In the genomic region with DNA sequence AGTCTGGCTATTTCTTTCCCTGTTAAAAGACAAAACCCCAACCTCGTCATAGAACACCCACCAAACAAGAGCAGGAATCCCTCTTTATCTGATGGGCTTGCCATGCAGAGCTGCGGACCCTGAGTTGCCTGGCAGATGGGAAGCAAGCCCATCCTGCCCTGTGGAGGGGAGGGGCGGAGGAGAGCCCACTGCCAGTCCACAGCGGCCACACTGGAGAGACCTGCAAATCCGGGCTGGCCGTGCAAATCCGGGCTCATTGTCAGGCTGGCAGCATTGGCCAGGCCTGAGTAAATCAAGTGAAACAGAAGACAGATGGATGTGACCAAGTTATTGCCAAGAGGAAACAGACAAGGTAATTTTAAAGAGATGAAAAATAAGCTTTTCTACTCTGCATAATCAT, we compare ENCODE assay signal across 16 cellular contexts. TPM values are rescaled to one million over a fixed set of nuclear protein-coding genes. Genes with fewer than 3 reads are reported as not detected.
DNase-seq lines count a peak whose midpoint lies in the region; ATAC-seq, FAIRE-seq and TF ChIP-seq lines count a peak whose summit lies in the region.
"Had no signal": no experiment of that assay in that cellular context is flagged by ENCODE, and none has a peak within 500 bp of the region (broad histone marks: within the 10 kb centered on the region; RNA-seq: fewer than 3 reads in every experiment).

No MANE protein-coding gene starts in this region.

- DNase-seq in A549 (ENCODE audit: low read depth in 1 of 2, low spot score in 1 of 2), result no peak
- DNase-seq in NCI-H526 treated with DMSO at 0.1 percent for 48 hours (lab: John Stamatoyannopoulos, UW), result peak; percentile 33
- no peak for DNase-seq in H1 (ENCODE audit: low read depth in 1 of 2, low spot score in 2 of 2)
- peak; percentile 33 for DNase-seq in neural progenitor cell (ENCODE audit: low spot score)
- DNase-seq in SHP77 treated with DMSO at 0.1 percent for 48 hours (lab: John Stamatoyannopoulos, UW), result no peak
- no peak for DNase-seq in activated effector memory CD4-positive, alpha-beta T cell treated with Interleukin-2 at 50 U/mL for 16 hours
- no peak for DNase-seq in kidney tubule cell (ENCODE audit: low spot score)
- DNase-seq: activated CD4-positive, alpha-beta T cell treated with anti-CD3 and anti-CD28 coated beads, Interleukin-2, amount 50 U/mL, for 4 hours; aorta; foreskin keratinocyte; HFFc6; kidney; MV-4-11; NCI-H2171 treated with DMSO at 0.1 percent for 48 hours had no signal

- peaks cover 24% of the 10 kb centered on the region for H3K4me1 Mint-ChIP-seq in neural progenitor cell

- no peak overlapping the region for H2AK5ac ChIP-seq in H1 (ENCODE audit: low read depth, low read length)

- H3K56ac ChIP-seq in H1 (replicated peaks; ENCODE audit: insufficient read length, low read depth, low read length), result no peak overlapping the region

- H3K27ac ChIP-seq in A549 (peak overlapping the region; percentile 86 to 89), H1 (ENCODE audit: low read depth, low read length) (no peak overlapping the region), neural progenitor cell (no peak overlapping the region)
- H3K27ac ChIP-seq: foreskin keratinocyte, suprapubic skin had no signal

- POLR2A ChIA-PET in A549 (lab: Yijun Ruan, JAX), result interaction anchor here (1.2 kb wide), 1 partner anchor 170 kb away, joined by 3 read pairs; no protein-coding TSS in a partner anchor
- POLR2A ChIA-PET in H1 (lab: Charles Lee; ENCODE audit: partially characterized antibody), result interaction anchor here (1.6 to 5.4 kb wide), 4 partner anchors 12 to 382 kb away, joined by 4 to 40 read pairs (median 8); no protein-coding TSS in a partner anchor

- no peak overlapping the region for H3K14ac ChIP-seq in H1 (ENCODE audit: insufficient read length)

- TF ChIP-seq CTCF in A549 (IDR thresholded peaks at IDR 0.05) (no peak), H1 (IDR thresholded peaks at IDR 0.05; ENCODE audit: control extremely low read depth in 1 of 3, insufficient read depth in 1 of 3, low read depth in 1 of 3, low read length in 3 of 3) (no peak), neural progenitor cell (IDR thresholded peaks at IDR 0.05) (no peak)

- ATAC-seq in A549, result no peak
- ATAC-seq in GM21723 (IDR thresholded peaks at IDR 0.05; ENCODE audit: unreplicated experiment), result no peak
- ATAC-seq: foreskin keratinocyte had no signal

- TF ChIP-seq RAD21 in A549 (conservative IDR thresholded peaks at IDR 0.05 in 1 of 2, IDR thresholded peaks at IDR 0.05 in 1 of 2) (no peak), H1 (IDR thresholded peaks at IDR 0.05 in 1 of 2, conservative IDR thresholded peaks at IDR 0.05 in 1 of 2; ENCODE audit: low read depth in 2 of 2, low read length in 2 of 2) (no peak)

- H3K27me3 Mint-ChIP-seq in neural progenitor cell (ENCODE audit: insufficient read depth, low read depth), result peaks cover 2% of the 10 kb centered on the region

- no peaks in the 10 kb centered on the region for H3K36me3 ChIP-seq in H1 (ENCODE audit: control insufficient read depth in 2 of 4, insufficient read depth in 4 of 4, low read length in 3 of 4)
- H3K36me3 ChIP-seq in neural progenitor cell, result no peaks in the 10 kb centered on the region
- H3K36me3 ChIP-seq: suprapubic skin had no signal

- no peak overlapping the region for H2BK120ac ChIP-seq in H1 (replicated peaks; ENCODE audit: low read depth, low read length)

- H3K4me3 Mint-ChIP-seq in neural progenitor cell, result no peak overlapping the region
- H3K4me3 Mint-ChIP-seq: HFFc6 had no signal

- TF ChIP-seq EP300 in A549 (IDR thresholded peaks at IDR 0.05), result no peak
- no peak for TF ChIP-seq EP300 in H1 (IDR thresholded peaks at IDR 0.05; ENCODE audit: borderline replicate concordance in 1 of 2, low read depth in 2 of 2, low read length in 2 of 2)

- peaks cover 11% of the 10 kb centered on the region for H3F3A ChIP-seq in neural progenitor cell (ENCODE audit: low read depth)

- no peak overlapping the region for H4K91ac ChIP-seq in H1 (replicated peaks; ENCODE audit: insufficient read length, low read length)

- no peak overlapping the region for H3K4ac ChIP-seq in H1 (replicated peaks; ENCODE audit: insufficient read length, low read depth, low read length)

- FAIRE-seq in A549 (lab: Jason Lieb, UNC) (no peak), H1 (lab: Jason Lieb, UNC) (no peak)
- FAIRE-seq: kidney had no signal

- H3K9me3 ChIP-seq in A549, result no peaks in the 10 kb centered on the region
- H3K9me3 ChIP-seq in H1 (ENCODE audit: insufficient read depth in 2 of 2, low read depth in 1 of 2, low read length in 1 of 2), result 0 out of 4 replicates have a peak, but pooled peaks cover 0 to 3% of the 10 kb centered on the region in 2 experiments
- no peaks in the 10 kb centered on the region for H3K9me3 ChIP-seq in neural progenitor cell (ENCODE audit: low read depth)
- H3K9me3 ChIP-seq: suprapubic skin had no signal

- H4K8ac ChIP-seq in H1 (ENCODE audit: extremely low read depth, insufficient read depth, low read length), result no peak overlapping the region

- H3K23me2 ChIP-seq in H1 (ENCODE audit: low read depth, low read length), result no peaks in the 10 kb centered on the region

- peak overlapping the region; percentile 62; the same call in 1 of the 2 replicates for H2BK12ac ChIP-seq in H1 (ENCODE audit: low read depth, low read length)

- no peak overlapping the region for H4K5ac ChIP-seq in H1 (ENCODE audit: insufficient read length, low read depth, low read length)

- 93% methylated on average over 2 of the region's 7 CpGs for WGBS in A549 (ENCODE audit: missing lambda C conversion rate)
- WGBS in H1 (ENCODE audit: extremely low coverage in 1 of 2, insufficient coverage in 1 of 2, insufficient read length in 1 of 2, insufficient replicate concordance in 2 of 2, low coverage in 1 of 2, low lambda C conversion rate in 2 of 2, missing lambda C conversion rate in 1 of 2), 2 experiments, result 85% methylated on average over 7 of the region's 7 CpGs; no CpG with 5 or more reads in 1 of the 2 experiments

- no peak overlapping the region for H3K4me3 ChIP-seq in A549
- no peak overlapping the region for H3K4me3 ChIP-seq in H1 (ENCODE audit: extremely low read depth in 1 of 4, insufficient read depth in 2 of 4, low read depth in 3 of 4, low read length in 4 of 4)
- H3K4me3 ChIP-seq in neural progenitor cell, result no peak overlapping the region
- H3K4me3 ChIP-seq: suprapubic skin had no signal

- H3K4me1 ChIP-seq in A549 (peaks cover 13% of the 10 kb centered on the region), H1 (replicated peaks in 1 of 4; ENCODE audit: control insufficient read depth in 3 of 4, insufficient read depth in 4 of 4, low read length in 3 of 4) (peaks cover 0 to 5% (median 2%) of the 10 kb centered on the region in 4 experiments; a peak in 3 of 7 replicates), neural progenitor cell (peaks cover 16% of the 10 kb centered on the region)
- H3K4me1 ChIP-seq: foreskin keratinocyte had no signal

- TF ChIP-seq POLR2A in A549 (IDR thresholded peaks at IDR 0.05; ENCODE audit: low read length), result no peak
- TF ChIP-seq POLR2A in H1 (IDR thresholded peaks at IDR 0.05; ENCODE audit: control extremely low read depth in 1 of 2, low read depth in 2 of 2, low read length in 2 of 2), result no peak

- H3K79me1 ChIP-seq in H1 (ENCODE audit: low read depth, low read length), result no peaks in the 10 kb centered on the region

- peak overlapping the region; percentile 38 for H3K18ac ChIP-seq in H1 (ENCODE audit: extremely low read depth, low read length)

- H2BK5ac ChIP-seq in H1 (ENCODE audit: low read depth, low read length), result peak overlapping the region; percentile 50; the same call in 1 of the 2 replicates

- CTCF ChIA-PET in A549 (lab: Yijun Ruan, JAX), result interaction anchor here (1.1 to 3.6 kb wide), 6 partner anchors 13 to 488 kb away, joined by 3 to 26 read pairs (median 4); no protein-coding TSS in a partner anchor
- CTCF ChIA-PET in H1 (lab: Charles Lee; ENCODE audit: partially characterized antibody), result interaction anchor here (0.5 to 3.5 kb wide), 11 partner anchors 12 to 711 kb away, joined by 3 to 31 read pairs (median 3); no protein-coding TSS in a partner anchor

- peaks cover 14% of the 10 kb centered on the region for H3K9me3 Mint-ChIP-seq in neural progenitor cell
- H3K9me3 Mint-ChIP-seq: HFFc6 had no signal

- H3K79me2 ChIP-seq in H1 (ENCODE audit: control insufficient read depth in 1 of 2, insufficient read depth in 2 of 2, low read length in 2 of 2) (no peaks in the 10 kb centered on the region), neural progenitor cell (ENCODE audit: low read depth) (no peaks in the 10 kb centered on the region)

- H2BK20ac ChIP-seq in H1 (ENCODE audit: low read length), result peak overlapping the region; percentile 87; the same call in 1 of the 2 replicates

- H2AFZ ChIP-seq in H1 (ENCODE audit: low read length) (no peak overlapping the region), neural progenitor cell (replicated peaks) (no peak overlapping the region)

- H3K9ac ChIP-seq in H1 (replicated peaks in 1 of 4; ENCODE audit: extremely low read depth in 1 of 4, low read depth in 3 of 4, low read length in 3 of 4), result no peak overlapping the region
- H3K9ac ChIP-seq in neural progenitor cell, result no peak overlapping the region

- no peak overlapping the region for H3K4me2 ChIP-seq in A549
- no peak overlapping the region for H3K4me2 ChIP-seq in H1 (ENCODE audit: insufficient read depth in 1 of 2, low read depth in 2 of 2, low read length in 2 of 2)
- H3K4me2 ChIP-seq in neural progenitor cell, result peak overlapping the region; percentile 21

- H3K27ac Mint-ChIP-seq in neural progenitor cell, result no peak overlapping the region
- H3K27ac Mint-ChIP-seq: HFFc6 had no signal

- no peak overlapping the region for H3K23ac ChIP-seq in H1 (ENCODE audit: insufficient read length)

- H4K20me1 ChIP-seq in H1 (replicated peaks in 1 of 2; ENCODE audit: control insufficient read depth in 1 of 2, insufficient read depth in 2 of 2, low read length in 2 of 2) (no peaks in the 10 kb centered on the region), neural progenitor cell (ENCODE audit: low read depth) (no peaks in the 10 kb centered on the region)

- H2BK15ac ChIP-seq in H1 (ENCODE audit: low read length), result no peak overlapping the region

- H3K27me3 ChIP-seq in H1 (replicated peaks in 1 of 4; ENCODE audit: control insufficient read depth in 3 of 4, extremely low read depth in 1 of 4, insufficient read depth in 3 of 4, low read length in 3 of 4) (no peaks in the 10 kb centered on the region), neural progenitor cell (no peaks in the 10 kb centered on the region)
- H3K27me3 ChIP-seq: foreskin keratinocyte, suprapubic skin had no signal

- H3K36me3 Mint-ChIP-seq in neural progenitor cell, result peaks cover 3% of the 10 kb centered on the region

RNA-seq across cellular contexts. Expression of gene MYL12B, which starts 22.0 kb away (rescaled TPM):
- polyA plus RNA-seq in A549 (2011; rRNA removed), result 484 and 498 TPM in 2 replicates
- polyA plus RNA-seq in A549 (2012; cell fraction: cytosol; rRNA removed), result 333 and 358 TPM in 2 replicates
- 118 and 127 TPM in 2 replicates for polyA plus RNA-seq in A549 (2012; cell fraction: nucleus; rRNA removed)
- polyA plus RNA-seq in A549 (2017; fragmentation: RNase III; extraction: RNeasy Plus Mini Kit Qiagen cat#74134 plus additional on column Dnase treatment), result 419 to 437 TPM (median 426 TPM) in 3 replicates
- 129 and 132 TPM in 2 replicates for polyA minus RNA-seq in A549 (2011; rRNA and poly(A)+ RNA removed)
- 164 and 174 TPM in 2 replicates for total RNA-seq in H1 (2021; fragmentation: NEBNext Ultra II Directional; extraction: Animal tissue kit (Norgen Biotek cat#: 25700))
- 100 and 188 TPM in 2 replicates for polyA plus RNA-seq in H1 (2011; rRNA removed)
- 199 TPM for polyA plus RNA-seq in H1 (2011; cell fraction: cytosol; rRNA removed)
- 56.0 TPM for polyA plus RNA-seq in H1 (2011; cell fraction: nucleus; rRNA removed)
- 177 to 224 TPM (median 188 TPM) in 4 replicates for polyA plus RNA-seq in H1 (2012, experiment 1 of 2)
- polyA plus RNA-seq in H1 (2012, experiment 2 of 2), result 35.3 TPM
- polyA plus RNA-seq in H1 (2013, experiment 1 of 2), result 207 TPM
- 203 TPM for polyA plus RNA-seq in H1 (2013, experiment 2 of 2)
- polyA minus RNA-seq in H1 (2011; rRNA and poly(A)+ RNA removed), result 82.3 and 109 TPM in 2 replicates
- 64.8 TPM for polyA minus RNA-seq in H1 (2011; cell fraction: cytosol; rRNA and poly(A)+ RNA removed)
- polyA minus RNA-seq in H1 (2011; cell fraction: nucleus; rRNA and poly(A)+ RNA removed), result 41.4 TPM
- total RNA-seq in neural progenitor cell (ENCODE audit: low replicate concordance), result 127 and 152 TPM in 2 replicates

RNA-seq across cellular contexts. Expression of gene MYL12A, which starts 36.3 kb away (rescaled TPM):
- polyA plus RNA-seq in A549 (2011; rRNA removed), result 446 and 510 TPM in 2 replicates
- polyA plus RNA-seq in A549 (2012; cell fraction: cytosol; rRNA removed), result 183 and 195 TPM in 2 replicates
- 75.7 and 105 TPM in 2 replicates for polyA plus RNA-seq in A549 (2012; cell fraction: nucleus; rRNA removed)
- 514 to 544 TPM (median 539 TPM) in 3 replicates for polyA plus RNA-seq in A549 (2017; fragmentation: RNase III; extraction: RNeasy Plus Mini Kit Qiagen cat#74134 plus additional on column Dnase treatment)
- 165 and 202 TPM in 2 replicates for polyA minus RNA-seq in A549 (2011; rRNA and poly(A)+ RNA removed)
- total RNA-seq in H1 (2021; fragmentation: NEBNext Ultra II Directional; extraction: Animal tissue kit (Norgen Biotek cat#: 25700)), result 238 and 247 TPM in 2 replicates
- polyA plus RNA-seq in H1 (2011; rRNA removed), result 88.4 and 188 TPM in 2 replicates
- polyA plus RNA-seq in H1 (2011; cell fraction: cytosol; rRNA removed), result 203 TPM
- 60.5 TPM for polyA plus RNA-seq in H1 (2011; cell fraction: nucleus; rRNA removed)
- 198 to 308 TPM (median 222 TPM) in 4 replicates for polyA plus RNA-seq in H1 (2012, experiment 1 of 2)
- 81.9 TPM for polyA plus RNA-seq in H1 (2012, experiment 2 of 2)
- polyA plus RNA-seq in H1 (2013, experiment 1 of 2), result 348 TPM
- 332 TPM for polyA plus RNA-seq in H1 (2013, experiment 2 of 2)
- polyA minus RNA-seq in H1 (2011; rRNA and poly(A)+ RNA removed), result 151 and 173 TPM in 2 replicates
- 91.4 TPM for polyA minus RNA-seq in H1 (2011; cell fraction: cytosol; rRNA and poly(A)+ RNA removed)
- polyA minus RNA-seq in H1 (2011; cell fraction: nucleus; rRNA and poly(A)+ RNA removed), result 165 TPM
- total RNA-seq in neural progenitor cell (ENCODE audit: low replicate concordance), result 222 and 365 TPM in 2 replicates

Comparison
In these comparisons a context has a peak if more than half of its experiments do, and no peak if none do; other contexts are left out.
1. DNase-seq: peak in NCI-H526 treated with DMSO at 0.1 percent for 48 hours (single experiment) and neural progenitor cell (single experiment); none in A549 (0 of 2), H1 (0 of 2), SHP77 treated with DMSO at 0.1 percent for 48 hours (single experiment), activated effector memory CD4-positive, alpha-beta T cell treated with Interleukin-2 at 50 U/mL for 16 hours (single experiment) and kidney tubule cell (single experiment).
2. H3K27ac ChIP-seq: peak in A549 (2 of 2); none in H1 (single experiment) and neural progenitor cell (single experiment).